In the genomic region with DNA sequence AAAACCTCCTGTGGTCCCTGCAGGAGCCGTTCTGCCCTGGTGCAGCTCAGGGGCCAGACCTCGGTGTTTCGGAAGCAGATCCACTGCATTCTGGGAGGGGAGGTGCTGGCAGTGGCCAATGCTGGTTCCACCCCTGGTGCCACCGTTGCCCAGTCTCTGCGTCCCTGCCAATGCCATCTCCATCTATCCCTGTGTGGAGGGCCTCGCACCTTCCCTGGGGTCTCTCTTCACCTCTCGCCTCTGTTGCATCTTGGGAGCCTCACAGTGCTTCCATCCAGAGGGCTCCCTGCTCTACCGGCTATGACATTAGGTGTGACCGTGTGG, we compare ENCODE assay signal across 15 cellular contexts. TPM values are rescaled to one million over a fixed set of nuclear protein-coding genes. Genes with fewer than 3 reads are reported as not detected.
DNase-seq lines count a peak whose midpoint lies in the region; ATAC-seq, FAIRE-seq and TF ChIP-seq lines count a peak whose summit lies in the region.
"Had no signal": no experiment of that assay in that cellular context is flagged by ENCODE, and none has a peak within 500 bp of the region (broad histone marks: within the 10 kb centered on the region; RNA-seq: fewer than 3 reads in every experiment).

No MANE protein-coding gene starts in this region.

- intact Hi-C loops in PC-3 (cut with micrococcal nuclease) (no loop called here), natural killer cell (cut with micrococcal nuclease) (no loop called here)

- no peak for TF ChIP-seq EP300 in A549 (IDR thresholded peaks at IDR 0.05)

- H3K4me3 ChIP-seq in A549 (peak overlapping the region; percentile 44; the same call in 2 of the 3 replicates), PC-3 (ENCODE audit: low read length) (no peak overlapping the region), neural progenitor cell (no peak overlapping the region)
- H3K4me3 ChIP-seq: upper lobe of left lung had no signal

- peaks cover 60% of the 10 kb centered on the region for H3K4me1 Mint-ChIP-seq in neural progenitor cell
- peaks cover 0 to 8% (median 0%) of the 10 kb centered on the region in 3 donors for H3K4me1 Mint-ChIP-seq in T-cell
- H3K4me1 Mint-ChIP-seq in natural killer cell, result peaks cover 0 to 10% of the 10 kb centered on the region in 2 donors

- peak; percentile 25 to 35; a peak in 5 of 6 replicates for ATAC-seq in A549
- ATAC-seq in PC-3, result no peak
- peak; percentile 15 for ATAC-seq in esophagus mucosa
- no peak for ATAC-seq in T-cell (replicated peaks in 1 of 4)
- ATAC-seq in natural killer cell, result no peak

- TF ChIP-seq CTCF in A549 (IDR thresholded peaks at IDR 0.05) (no peak), PC-3 (conservative IDR thresholded peaks at IDR 0.05; ENCODE audit: low read depth, low read length) (no peak), neural progenitor cell (IDR thresholded peaks at IDR 0.05) (no peak), natural killer cell (IDR thresholded peaks at IDR 0.05) (no peak)

- no peak for TF ChIP-seq POLR2A in A549 (IDR thresholded peaks at IDR 0.05; ENCODE audit: low read length)

- H3K4me3 Mint-ChIP-seq in neural progenitor cell, result peak overlapping the region; percentile 35
- no peak overlapping the region for H3K4me3 Mint-ChIP-seq in T-cell
- no peak overlapping the region for H3K4me3 Mint-ChIP-seq in natural killer cell
- H3K4me3 Mint-ChIP-seq: activated naive CD8-positive, alpha-beta T cell treated with anti-CD3 and anti-CD28 coated beads for 36 hours had no signal

- H3K9me3 ChIP-seq in A549 (no peaks in the 10 kb centered on the region), PC-3 (ENCODE audit: low read length) (no peaks in the 10 kb centered on the region), neural progenitor cell (ENCODE audit: low read depth) (no peaks in the 10 kb centered on the region)
- H3K9me3 ChIP-seq: upper lobe of left lung had no signal

- TF ChIP-seq RAD21 in A549 (conservative IDR thresholded peaks at IDR 0.05 in 1 of 2, IDR thresholded peaks at IDR 0.05 in 1 of 2), result no peak

- H3K27ac Mint-ChIP-seq in neural progenitor cell (peak overlapping the region; percentile 62), T-cell (no peak overlapping the region), natural killer cell (no peak overlapping the region)
- H3K27ac Mint-ChIP-seq: activated naive CD8-positive, alpha-beta T cell treated with anti-CD3 and anti-CD28 coated beads for 36 hours had no signal

- H4K20me1 ChIP-seq in PC-3 (ENCODE audit: low read length), result peaks cover 3% of the 10 kb centered on the region; the same call in 1 of the 2 replicates
- H4K20me1 ChIP-seq in neural progenitor cell (ENCODE audit: low read depth), result peaks cover 41% of the 10 kb centered on the region

- H3K27ac ChIP-seq in A549 (peak overlapping the region; percentile 65 to 88), PC-3 (ENCODE audit: low read length) (no peak overlapping the region), neural progenitor cell (no peak overlapping the region)

- H3K27me3 ChIP-seq in PC-3 (ENCODE audit: low read length) (no peaks in the 10 kb centered on the region), neural progenitor cell (no peaks in the 10 kb centered on the region)
- H3K27me3 ChIP-seq: upper lobe of left lung had no signal

- peaks cover 11% of the 10 kb centered on the region for H3K27me3 Mint-ChIP-seq in neural progenitor cell (ENCODE audit: insufficient read depth, low read depth)
- no peaks in the 10 kb centered on the region for H3K27me3 Mint-ChIP-seq in T-cell
- H3K27me3 Mint-ChIP-seq in natural killer cell (ENCODE audit: low read depth in 2 of 2), result no peaks in the 10 kb centered on the region
- H3K27me3 Mint-ChIP-seq: activated naive CD8-positive, alpha-beta T cell treated with anti-CD3 and anti-CD28 coated beads for 36 hours had no signal

- no TSS peak for BruUV-seq in PC-3 (replicated peaks; lab: Mats Ljungman, UMichigan)

- no peaks in the 10 kb centered on the region for H3K9me3 Mint-ChIP-seq in neural progenitor cell
- no peaks in the 10 kb centered on the region for H3K9me3 Mint-ChIP-seq in T-cell
- no peaks in the 10 kb centered on the region for H3K9me3 Mint-ChIP-seq in natural killer cell
- H3K9me3 Mint-ChIP-seq: activated naive CD8-positive, alpha-beta T cell treated with anti-CD3 and anti-CD28 coated beads for 36 hours had no signal

- CTCF ChIA-PET in A549 (lab: Yijun Ruan, JAX), result interaction anchor here (0.9 to 1.3 kb wide), 3 partner anchors 11 to 31 kb away, joined by 3 to 5 read pairs (median 4); no protein-coding TSS in a partner anchor
- CTCF ChIA-PET in PC-3 (lab: Charles Lee), result no interaction called here
- CTCF ChIA-PET in T-cell (lab: Charles Lee), result no interaction called here

- H3K36me3 Mint-ChIP-seq in neural progenitor cell, result no peaks in the 10 kb centered on the region
- no peaks in the 10 kb centered on the region for H3K36me3 Mint-ChIP-seq in T-cell
- no peaks in the 10 kb centered on the region for H3K36me3 Mint-ChIP-seq in natural killer cell
- H3K36me3 Mint-ChIP-seq: activated naive CD8-positive, alpha-beta T cell treated with anti-CD3 and anti-CD28 coated beads for 36 hours had no signal

- H2AFZ ChIP-seq in PC-3 (ENCODE audit: low read length) (no peak overlapping the region), neural progenitor cell (replicated peaks) (no peak overlapping the region)

- H3K4me1 ChIP-seq in A549 (peaks cover 46% of the 10 kb centered on the region), PC-3 (ENCODE audit: insufficient read depth, low read length) (peaks cover 10% of the 10 kb centered on the region), neural progenitor cell (peaks cover 41% of the 10 kb centered on the region)

- H3K9me2 ChIP-seq in PC-3 (replicated peaks; ENCODE audit: low read length), result no peaks in the 10 kb centered on the region

- no peak for FAIRE-seq in A549 (lab: Jason Lieb, UNC)
- FAIRE-seq: frontal cortex had no signal

- H3K9ac ChIP-seq in PC-3 (ENCODE audit: low read length), result no peak overlapping the region
- no peak overlapping the region for H3K9ac ChIP-seq in neural progenitor cell

- H3K4me2 ChIP-seq in A549, result peak overlapping the region; percentile 91
- H3K4me2 ChIP-seq in PC-3 (ENCODE audit: low read length), result peak overlapping the region; percentile 69
- peak overlapping the region; percentile 67 for H3K4me2 ChIP-seq in neural progenitor cell

- WGBS in A549 (ENCODE audit: missing lambda C conversion rate), result 48% methylated on average over 9 of the region's 9 CpGs

- POLR2A ChIA-PET in A549 (lab: Yijun Ruan, JAX), result no interaction called here
- POLR2A ChIA-PET in PC-3 (lab: Charles Lee; ENCODE audit: unreplicated experiment), result no interaction called here
- POLR2A ChIA-PET in T-cell (lab: Charles Lee), result no interaction called here

- no peak for DNase-seq in A549 (ENCODE audit: low read depth in 1 of 2, low spot score in 1 of 2)
- no peak for DNase-seq in PC-3
- DNase-seq in neural progenitor cell (ENCODE audit: low spot score), result no peak
- no peak for DNase-seq in T-cell
- DNase-seq in natural killer cell, result no peak
- DNase-seq in amniotic stem cell (lab: John Stamatoyannopoulos, UW), result no peak
- no peak for DNase-seq in DMS153 (lab: John Stamatoyannopoulos, UW)
- DNase-seq: activated CD4-positive, CD25-positive, alpha-beta regulatory T cell; activated naive CD8-positive, alpha-beta T cell treated with anti-CD3 and anti-CD28 coated beads for 36 hours; KG1; NCI-H1694 treated with DMSO at 0.1 percent for 48 hours; NK-92 treated with Interleukin-12 subunit alpha and Interleukin-12 subunit beta, amount 100 ng/mL, for 24 hours had no signal

- H3K36me3 ChIP-seq in PC-3 (ENCODE audit: low read depth, low read length), result no peaks in the 10 kb centered on the region
- no peaks in the 10 kb centered on the region for H3K36me3 ChIP-seq in neural progenitor cell
- H3K36me3 ChIP-seq: upper lobe of left lung had no signal

- H3F3A ChIP-seq in PC-3 (ENCODE audit: low read length, unreplicated experiment) (no peaks in the 10 kb centered on the region), neural progenitor cell (ENCODE audit: low read depth) (peaks cover 22% of the 10 kb centered on the region)

- H3K79me2 ChIP-seq in PC-3 (ENCODE audit: low read length), result peaks cover 36% of the 10 kb centered on the region
- peaks cover 53% of the 10 kb centered on the region for H3K79me2 ChIP-seq in neural progenitor cell (ENCODE audit: low read depth)

TF ChIP-seq in A549, 52 proteins besides CTCF, POLR2A, EP300 and RAD21 (continues in another document):
- no peak for TF ChIP-seq RARB (CRISPR knock-in tag; IDR thresholded peaks at IDR 0.05)
- no peak for TF ChIP-seq POLR2AphosphoS2 (conservative IDR thresholded peaks at IDR 0.05; ENCODE audit: low read length)
- no peak for TF ChIP-seq MYC (IDR thresholded peaks at IDR 0.05; ENCODE audit: borderline replicate concordance, low read length)
- no peak for TF ChIP-seq CEBPB (IDR thresholded peaks at IDR 0.05)

RNA-seq across cellular contexts. Expression of a gene that starts 15.3 kb away (rescaled TPM):
- 19.1 and 21.9 TPM in 2 replicates for polyA plus RNA-seq in A549 (2011; rRNA removed)
- polyA plus RNA-seq in A549 (2012; cell fraction: cytosol; rRNA removed), result 29.4 and 35.8 TPM in 2 replicates
- polyA plus RNA-seq in A549 (2012; cell fraction: nucleus; rRNA removed), result 26.8 and 29.2 TPM in 2 replicates
- 16.5 to 17.9 TPM (median 17.3 TPM) in 3 replicates for polyA plus RNA-seq in A549 (2017; fragmentation: RNase III; extraction: RNeasy Plus Mini Kit Qiagen cat#74134 plus additional on column Dnase treatment)
- polyA minus RNA-seq in A549 (2011; rRNA and poly(A)+ RNA removed), result 25.3 and 28.0 TPM in 2 replicates
- total RNA-seq in PC-3 (2014; rRNA removed), result 13.4 and 14.0 TPM in 2 replicates
- 19.7 TPM for total RNA-seq in esophagus mucosa
- 16.0 and 28.5 TPM in 2 replicates for total RNA-seq in neural progenitor cell (ENCODE audit: low replicate concordance)
- under 1 TPM in 4 of 5 donors, not detected in 1; 0.20 to 0.82 (median 0.46) TPM for total RNA-seq in T-cell
- total RNA-seq in natural killer cell, result 1 to 10 TPM; 1.4 to 2.4 (median 1.5) TPM

Comparison
In these comparisons a context has a peak if more than half of its experiments do, and no peak if none do; other contexts are left out.
1. ATAC-seq: peak in A549 (2 of 2) and esophagus mucosa (single experiment); none in PC-3 (single experiment), T-cell (0 of 4) and natural killer cell (0 of 3).
2. H3K27ac ChIP-seq: peak in A549 (2 of 2); none in PC-3 (single experiment) and neural progenitor cell (single experiment).
3. Peak in every context shown above with its lines, with median percentiles within 50 percentile points of each other: H3K4me2 ChIP-seq.